In genomic region chr17:77453613-77454559, GRCh38 we compare ENCODE assay signal across 1 cellular context.
TF ChIP-seq lines count a peak whose summit lies in the region.

No MANE protein-coding gene starts in this region.

TF ChIP-seq in HepG2, 621 proteins besides CTCF, POLR2A, EP300 and RAD21 (continued from another document and continues in another):
- TF ChIP-seq HMGXB4 (CRISPR knock-in tag; IDR thresholded peaks at IDR 0.05; ENCODE audit: borderline replicate concordance in 1 of 2, low read depth in 1 of 2): peak; percentile 41 to 49; a peak in 3 of 4 replicates
- no peak; the same call in 1 of the 2 replicates for TF ChIP-seq ZNF746 (CRISPR knock-in tag; IDR thresholded peaks at IDR 0.05)
- peak; percentile 60 for TF ChIP-seq ELF4 (CRISPR knock-in tag; IDR thresholded peaks at IDR 0.05; ENCODE audit: borderline replicate concordance)
- 0 out of 2 replicates have a peak, but pooled peaks have one; percentile 21 for TF ChIP-seq HOXD1 (CRISPR knock-in tag; IDR thresholded peaks at IDR 0.05)
- TF ChIP-seq SMAD3 (CRISPR knock-in tag; IDR thresholded peaks at IDR 0.05): peak; percentile 95
- peak; percentile 90 for TF ChIP-seq ZNF431 (CRISPR knock-in tag; IDR thresholded peaks at IDR 0.05; ENCODE audit: borderline replicate concordance, low read depth)
- peak; percentile 88 for TF ChIP-seq HIVEP1 (CRISPR knock-in tag; IDR thresholded peaks at IDR 0.05)
- peak; percentile 82 for TF ChIP-seq ZSCAN29 (CRISPR knock-in tag; conservative IDR thresholded peaks at IDR 0.05)
- TF ChIP-seq CREB1 (IDR thresholded peaks at IDR 0.05): no peak
- TF ChIP-seq CREB1 (CRISPR knock-in tag; IDR thresholded peaks at IDR 0.05): peak; percentile 24; the same call in 1 of the 2 replicates
- TF ChIP-seq IRF2 (CRISPR knock-in tag; IDR thresholded peaks at IDR 0.05): peak; percentile 83
- TF ChIP-seq AHDC1 (CRISPR knock-in tag; IDR thresholded peaks at IDR 0.05; ENCODE audit: borderline replicate concordance): peak; percentile 40; the same call in 1 of the 2 replicates
- peak; percentile 65; the same call in 1 of the 2 replicates for TF ChIP-seq ZNF556 (CRISPR knock-in tag; IDR thresholded peaks at IDR 0.05; ENCODE audit: borderline replicate concordance)
- TF ChIP-seq HNRNPK (IDR thresholded peaks at IDR 0.05; ENCODE audit: low read depth, low read length, poor library complexity, severe bottlenecking): no peak
- no peak for TF ChIP-seq CHD2 (IDR thresholded peaks at IDR 0.05; ENCODE audit: low read depth, low read length)
- TF ChIP-seq ZNF784 (CRISPR knock-in tag; IDR thresholded peaks at IDR 0.05; ENCODE audit: borderline replicate concordance): peak; percentile 34; the same call in 1 of the 2 replicates
- TF ChIP-seq RERE (CRISPR knock-in tag; IDR thresholded peaks at IDR 0.05; ENCODE audit: low read depth): no peak
- no peak for TF ChIP-seq ZFP36L2 (CRISPR knock-in tag; IDR thresholded peaks at IDR 0.05)
- no peak for TF ChIP-seq STAT5B (CRISPR knock-in tag; IDR thresholded peaks at IDR 0.05)
- TF ChIP-seq ZNF432 (CRISPR knock-in tag; IDR thresholded peaks at IDR 0.05; ENCODE audit: borderline replicate concordance): no peak
- no peak for TF ChIP-seq ZNF484 (CRISPR knock-in tag; IDR thresholded peaks at IDR 0.05; ENCODE audit: borderline replicate concordance, low read depth)
- peak; percentile 83; the same call in 1 of the 2 replicates for TF ChIP-seq ZNF343 (CRISPR knock-in tag; IDR thresholded peaks at IDR 0.05)
- peak; percentile 75; the same call in 1 of the 2 replicates for TF ChIP-seq ZBTB37 (CRISPR knock-in tag; IDR thresholded peaks at IDR 0.05)
- TF ChIP-seq MYC (CRISPR knock-in tag; IDR thresholded peaks at IDR 0.05; ENCODE audit: borderline replicate concordance): peak; percentile 78; the same call in 1 of the 2 replicates
- TF ChIP-seq MXD3 (CRISPR knock-in tag; IDR thresholded peaks at IDR 0.05): no peak
- TF ChIP-seq ZNF414 (CRISPR knock-in tag; IDR thresholded peaks at IDR 0.05): peak; percentile 49; the same call in 1 of the 2 replicates
- TF ChIP-seq MYNN (CRISPR knock-in tag; IDR thresholded peaks at IDR 0.05; ENCODE audit: low read depth): no peak
- peak; percentile 29; the same call in 1 of the 2 replicates for TF ChIP-seq ZNF335 (CRISPR knock-in tag; IDR thresholded peaks at IDR 0.05)
- TF ChIP-seq ZNF761 (CRISPR knock-in tag; conservative IDR thresholded peaks at IDR 0.05): peak; percentile 68
- TF ChIP-seq ZNF788 (CRISPR knock-in tag; IDR thresholded peaks at IDR 0.05; ENCODE audit: borderline replicate concordance): peak; percentile 75
- TF ChIP-seq MBD4 (IDR thresholded peaks at IDR 0.05; ENCODE audit: borderline replicate concordance, low read length): no peak
- peak; percentile 96 for TF ChIP-seq PHF21A (CRISPR knock-in tag; IDR thresholded peaks at IDR 0.05)
- TF ChIP-seq MTERF4 (CRISPR knock-in tag; IDR thresholded peaks at IDR 0.05): peak; percentile 5; the same call in 1 of the 2 replicates
- no peak for TF ChIP-seq ZBTB14 (CRISPR knock-in tag; IDR thresholded peaks at IDR 0.05)
- 0 out of 2 replicates have a peak, but pooled peaks have one; percentile 19 for TF ChIP-seq ZFP1 (CRISPR knock-in tag; IDR thresholded peaks at IDR 0.05)
- TF ChIP-seq TBX2 (CRISPR knock-in tag; IDR thresholded peaks at IDR 0.05; ENCODE audit: borderline replicate concordance): peak; percentile 63; the same call in 1 of the 2 replicates
- peak; percentile 86 for TF ChIP-seq ZBTB7B (CRISPR knock-in tag; IDR thresholded peaks at IDR 0.05)
- TF ChIP-seq SOX6 (IDR thresholded peaks at IDR 0.05): no peak
- TF ChIP-seq SOX6 (CRISPR knock-in tag; IDR thresholded peaks at IDR 0.05): peak; percentile 90
- TF ChIP-seq ZNF615 (CRISPR knock-in tag; IDR thresholded peaks at IDR 0.05; ENCODE audit: borderline replicate concordance): peak; percentile 92; the same call in 1 of the 2 replicates
- no peak for TF ChIP-seq NONO (IDR thresholded peaks at IDR 0.05)
- TF ChIP-seq NONO (CRISPR knock-in tag; conservative IDR thresholded peaks at IDR 0.05): 0 out of 2 replicates have a peak, but pooled peaks have one; percentile 21
- TF ChIP-seq SMARCE1 (IDR thresholded peaks at IDR 0.05; ENCODE audit: borderline replicate concordance): no peak
- TF ChIP-seq KLF12 (CRISPR knock-in tag; IDR thresholded peaks at IDR 0.05; ENCODE audit: borderline replicate concordance): peak; percentile 94
